ENCODE assay signal across 1 cellular context in genomic region chr10:121804460-121804859, GRCh38.
TF ChIP-seq lines count a peak whose summit lies in the region.

No MANE protein-coding gene starts in this region.

TF ChIP-seq in GM12878, 131 proteins besides CTCF, POLR2A, EP300 and RAD21 (continued from another document):
- TF ChIP-seq ZNF687 (IDR thresholded peaks at IDR 0.05) (no peak), SREBF1 (IDR thresholded peaks at IDR 0.05; ENCODE audit: low read length) (no peak), ATF3 (IDR thresholded peaks at IDR 0.05; ENCODE audit: borderline replicate concordance, extremely low read depth, low read depth, low read length) (no peak), SUPT20H (IDR thresholded peaks at IDR 0.05; ENCODE audit: borderline replicate concordance, control insufficient read depth, low read depth, low read length) (no peak), KAT2A (conservative IDR thresholded peaks at IDR 0.05; ENCODE audit: control insufficient read depth, low read depth, low read length) (no peak), HCFC1 (IDR thresholded peaks at IDR 0.05; ENCODE audit: low read length) (no peak), SPI1 (IDR thresholded peaks at IDR 0.05; ENCODE audit: borderline replicate concordance, insufficient read depth, low read depth, low read length) (no peak), SIX5 (IDR thresholded peaks at IDR 0.05; ENCODE audit: low read depth, low read length, severe bottlenecking) (no peak)
TF ChIP-seq in GM12878: peak in this region for 0.
